In genomic region chr19:49847731-49848696, GRCh38 we compare ENCODE assay signal across 10 cellular contexts. TPM values are rescaled to one million over a fixed set of nuclear protein-coding genes. Genes with fewer than 3 reads are reported as not detected.
DNase-seq lines count a peak whose midpoint lies in the region; TF ChIP-seq lines count a peak whose summit lies in the region.
"Had no signal": no experiment of that assay in that cellular context is flagged by ENCODE, and none has a peak within 500 bp of the region (broad histone marks: within the 10 kb centered on the region; RNA-seq: fewer than 3 reads in every experiment).

No MANE protein-coding gene starts in this region.

- no peak overlapping the region for H3K27ac ChIP-seq in brain microvascular endothelial cell

- no peak overlapping the region for H3K4me3 ChIP-seq in brain microvascular endothelial cell (ENCODE audit: low read depth, low read length)

- no peaks in the 10 kb centered on the region for H3K27me3 ChIP-seq in brain microvascular endothelial cell (replicated peaks)

- in situ Hi-C loops in brain microvascular endothelial cell (cut with HindIII; ENCODE audit: low pct_ligation_motif_present, low sequenced_read_pairs) = no loop called here

- DNase-seq in DMS53 (lab: John Stamatoyannopoulos, UW) = peak; percentile 72
- no peak for DNase-seq in DMS53 treated with DMSO at 0.1 percent for 48 hours (lab: John Stamatoyannopoulos, UW; ENCODE audit: unreplicated experiment)
- peak; percentile 50 for DNase-seq in NOMO-1 treated with dmso at 0.1 percent for 144 hours (lab: John Stamatoyannopoulos, UW; ENCODE audit: unreplicated experiment)
- peak; percentile 81 for DNase-seq in brain microvascular endothelial cell
- peak; percentile 94 for DNase-seq in renal cortical epithelial cell (ENCODE audit: low read depth)
- DNase-seq in stimulated activated CD4-positive, alpha-beta T cell treated with anti-CD3 and anti-CD28 coated beads, Interleukin-1b, Interleukin-23, amount 100 ng/mL, for 48 hours = no peak
- DNase-seq in NCI-H187 treated with DMSO at 0.1 percent for 48 hours (lab: John Stamatoyannopoulos, UW) = no peak
- no peak for DNase-seq in activated CD4-positive, CD25-positive, alpha-beta regulatory T cell (lab: John Stamatoyannopoulos, UW)
- DNase-seq: kidney, NCI-H2171 had no signal

- no peak for TF ChIP-seq CTCF in brain microvascular endothelial cell (IDR thresholded peaks at IDR 0.05; ENCODE audit: low read depth, low read length, missing control alignments)

- H3K36me3 ChIP-seq in brain microvascular endothelial cell (replicated peaks) = no peaks in the 10 kb centered on the region

RNA-seq across cellular contexts. Expression of gene PTOV1, which starts 2.9 kb away (rescaled TPM):
- 28.3 and 106 TPM in 2 replicates for total RNA-seq in renal cortical epithelial cell

RNA-seq across cellular contexts. Expression of gene PNKP, which starts 19.4 kb away (rescaled TPM):
- total RNA-seq in renal cortical epithelial cell = 30.5 and 36.3 TPM in 2 replicates

RNA-seq across cellular contexts. Expression of gene AKT1S1, which starts 29.1 kb away (rescaled TPM):
- 3.5 and 10.8 TPM in 2 replicates for total RNA-seq in renal cortical epithelial cell

RNA-seq across cellular contexts. Expression of gene TBC1D17, which starts 29.5 kb away (rescaled TPM):
- total RNA-seq in renal cortical epithelial cell = 12.1 and 13.7 TPM in 2 replicates

RNA-seq across cellular contexts. Expression of gene MED25, which starts 29.9 kb away (rescaled TPM):
- total RNA-seq in renal cortical epithelial cell = 18.8 and 66.7 TPM in 2 replicates

Comparison
In these comparisons a context has a peak if more than half of its experiments do, and no peak if none do; other contexts are left out.
1. DNase-seq: peak in DMS53 (single experiment), NOMO-1 treated with dmso at 0.1 percent for 144 hours (single experiment), brain microvascular endothelial cell (single experiment) and renal cortical epithelial cell (single experiment); none in DMS53 treated with DMSO at 0.1 percent for 48 hours (single experiment), stimulated activated CD4-positive, alpha-beta T cell treated with anti-CD3 and anti-CD28 coated beads, Interleukin-1b, Interleukin-23, amount 100 ng/mL, for 48 hours (single experiment), NCI-H187 treated with DMSO at 0.1 percent for 48 hours (single experiment) and activated CD4-positive, CD25-positive, alpha-beta regulatory T cell (0 of 4).